ENCODE assay signal across 26 cellular contexts in the genomic region with DNA sequence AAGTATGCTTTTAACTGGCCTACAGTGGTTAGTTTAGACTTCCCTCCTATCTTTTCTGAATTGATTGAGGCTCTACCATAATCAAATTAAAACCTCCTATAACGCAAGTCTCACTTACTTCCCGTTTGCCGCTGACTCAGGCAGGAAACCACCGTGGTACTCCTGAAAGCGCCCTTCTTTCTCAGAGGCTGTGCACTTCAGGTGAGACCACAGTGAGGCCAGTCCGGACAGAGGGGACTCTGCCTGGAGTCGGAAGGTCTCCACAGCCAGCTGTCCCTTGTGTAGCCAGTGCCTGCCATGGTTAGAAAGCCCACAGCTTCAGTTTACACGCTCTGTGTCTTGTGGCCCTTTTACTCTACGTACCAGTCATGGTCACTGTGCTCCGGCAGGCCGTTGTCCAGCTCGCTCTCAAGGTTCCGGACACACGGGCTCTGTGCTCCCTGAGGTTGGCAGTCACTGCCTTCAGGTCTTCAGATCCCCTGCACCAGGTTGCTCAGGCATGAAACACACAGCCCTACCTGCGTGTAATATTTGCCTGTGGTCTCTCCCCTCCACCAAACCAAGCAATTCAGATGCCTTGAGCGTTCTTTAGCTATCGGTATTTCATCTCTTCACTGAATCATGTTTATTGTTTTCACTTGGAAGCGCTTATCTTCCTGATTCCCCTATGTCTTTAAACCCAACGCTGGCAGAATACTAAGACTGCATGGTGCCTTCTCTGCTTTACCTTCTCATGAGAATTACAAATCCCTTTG.
DNase-seq lines count a peak whose midpoint lies in the region; ATAC-seq and TF ChIP-seq lines count a peak whose summit lies in the region.
"Had no signal": no experiment of that assay in that cellular context is flagged by ENCODE, and none has a peak within 500 bp of the region (broad histone marks: within the 10 kb centered on the region; RNA-seq: fewer than 3 reads in every experiment).

No MANE protein-coding gene starts in this region.

- H3K27me3 ChIP-seq in MM.1S (replicated peaks; ENCODE audit: insufficient read depth, low read length) (no peaks in the 10 kb centered on the region), trophoblast cell (ENCODE audit: insufficient read depth, low read length) (no peaks in the 10 kb centered on the region)

- no peaks in the 10 kb centered on the region for H3K9me3 ChIP-seq in MM.1S (replicated peaks; ENCODE audit: insufficient read depth, low read length)
- H3K9me3 ChIP-seq in trophoblast cell (ENCODE audit: insufficient read depth, low read depth, low read length) = peaks cover 6% of the 10 kb centered on the region
- H3K9me3 ChIP-seq: HAP-1 had no signal

- no peak overlapping the region for H3K23ac ChIP-seq in trophoblast cell (ENCODE audit: low read length)

- no peak overlapping the region for H3K4me3 ChIP-seq in MM.1S (ENCODE audit: low read length)
- H3K4me3 ChIP-seq in trophoblast cell (ENCODE audit: low read depth, low read length) = no peak overlapping the region
- H3K4me3 ChIP-seq: A549, HAP-1 had no signal

- H3K27ac ChIP-seq in MM.1S (ENCODE audit: low read length) = peak overlapping the region; percentile 68; the same call in 1 of the 2 replicates
- H3K27ac ChIP-seq in trophoblast cell (ENCODE audit: low read depth, low read length) = no peak overlapping the region
- H3K27ac ChIP-seq: A549, C4-2B had no signal

- H3K4ac ChIP-seq in trophoblast cell (ENCODE audit: low read depth, low read length) = no peak overlapping the region

- peak overlapping the region; percentile 31 for H4K8ac ChIP-seq in trophoblast cell (ENCODE audit: low read depth, low read length)

- ATAC-seq in activated CD8-positive, alpha-beta T cell treated with anti-CD3 and anti-CD28 coated beads for 36 hours = peak; percentile 64
- ATAC-seq in activated CD8-positive, alpha-beta T cell treated with anti-CD3 and anti-CD28 coated beads, Interleukin-2, amount 10 ng/mL, durations not matched to agents 7 days and 5 days = no peak
- ATAC-seq in GM19467 (IDR thresholded peaks at IDR 0.05; ENCODE audit: unreplicated experiment) (no peak), GM18505 (IDR thresholded peaks at IDR 0.05; ENCODE audit: unreplicated experiment) (no peak)
- ATAC-seq: A549; activated CD4-positive, CD25-positive, alpha-beta regulatory T cell treated with anti-CD3 and anti-CD28 coated beads, Interleukin-2, amount 50 U/mL, for 24 hours; SK-N-SH treated with all-trans-retinoic acid at 6 μM for 48 hours had no signal

- H3K14ac ChIP-seq in trophoblast cell (ENCODE audit: low read length) = peak overlapping the region; percentile 52

- peaks cover 12% of the 10 kb centered on the region for H3K9me3 Mint-ChIP-seq in activated CD8-positive, alpha-beta T cell treated with anti-CD3 and anti-CD28 coated beads for 36 hours
- H3K9me3 Mint-ChIP-seq in activated CD8-positive, alpha-beta T cell treated with anti-CD3 and anti-CD28 coated beads, Interleukin-2, amount 10 ng/mL, durations not matched to agents 7 days and 5 days (ENCODE audit: insufficient read depth) = peaks cover 26% of the 10 kb centered on the region
- H3K9me3 Mint-ChIP-seq in activated naive CD8-positive, alpha-beta T cell treated with anti-CD3 and anti-CD28 coated beads for 36 hours = peaks cover 17% of the 10 kb centered on the region

- peak overlapping the region; percentile 16 for H3K18ac ChIP-seq in trophoblast cell (ENCODE audit: low read length)

- no peaks in the 10 kb centered on the region for H4K20me1 ChIP-seq in MM.1S (ENCODE audit: insufficient read depth, low read length)

- H3K4me3 Mint-ChIP-seq in activated CD8-positive, alpha-beta T cell treated with anti-CD3 and anti-CD28 coated beads for 36 hours = no peak overlapping the region
- no peak overlapping the region for H3K4me3 Mint-ChIP-seq in activated CD8-positive, alpha-beta T cell treated with anti-CD3 and anti-CD28 coated beads, Interleukin-2, amount 10 ng/mL, durations not matched to agents 7 days and 5 days
- no peak overlapping the region for H3K4me3 Mint-ChIP-seq in activated naive CD8-positive, alpha-beta T cell treated with anti-CD3 and anti-CD28 coated beads for 36 hours
- H3K4me3 Mint-ChIP-seq: memory B cell; natural killer cell treated with Interleukin-12 subunit alpha and Interleukin-12 subunit beta and Interleukin-15 and Interleukin-18, amount 100 ng/mL, for 72 hours had no signal

- H3F3A ChIP-seq in MM.1S (ENCODE audit: insufficient read depth, low read length) = no peaks in the 10 kb centered on the region

- peaks cover 7% of the 10 kb centered on the region for H3K79me1 ChIP-seq in trophoblast cell (ENCODE audit: low read length)

- POLR2A ChIA-PET in activated CD8-positive, alpha-beta T cell treated with anti-CD3 and anti-CD28 coated beads for 36 hours (lab: Charles Lee) = no interaction called here
- POLR2A ChIA-PET in activated CD8-positive, alpha-beta T cell treated with anti-CD3 and anti-CD28 coated beads, Interleukin-2, amount 10 ng/mL, durations not matched to agents 7 days and 5 days (lab: Charles Lee) = no interaction called here

- H3K4me2 ChIP-seq in MM.1S (ENCODE audit: low read depth, low read length) (peak overlapping the region; percentile 43), trophoblast cell (ENCODE audit: low read length) (no peak overlapping the region)
- H3K4me2 ChIP-seq: A549 had no signal

- in situ Hi-C loops in GM13977 (cut with MboI; ENCODE audit: low pct_unique_long_range_greater_than_20kb, low sequenced_read_pairs, unreplicated experiment) = no loop called here

- no CpG with 5 or more reads among the region's 19 CpGs for WGBS in trophoblast cell (ENCODE audit: extremely low coverage, insufficient coverage, insufficient read length)

- H3K27me3 Mint-ChIP-seq in activated CD8-positive, alpha-beta T cell treated with anti-CD3 and anti-CD28 coated beads for 36 hours = peaks cover 3% of the 10 kb centered on the region
- H3K27me3 Mint-ChIP-seq in activated CD8-positive, alpha-beta T cell treated with anti-CD3 and anti-CD28 coated beads, Interleukin-2, amount 10 ng/mL, durations not matched to agents 7 days and 5 days (ENCODE audit: low read depth) = no peaks in the 10 kb centered on the region
- peaks cover 17% of the 10 kb centered on the region for H3K27me3 Mint-ChIP-seq in activated naive CD8-positive, alpha-beta T cell treated with anti-CD3 and anti-CD28 coated beads for 36 hours

- H4K12ac ChIP-seq in trophoblast cell (ENCODE audit: low read depth, low read length) = peak overlapping the region; percentile 23

- H3K4me1 ChIP-seq in MM.1S (ENCODE audit: low read length) = 0 out of 2 replicates have a peak, but pooled peaks cover 4% of the 10 kb centered on the region
- peaks cover 8 to 9% of the 10 kb centered on the region in 2 experiments for H3K4me1 ChIP-seq in trophoblast cell (ENCODE audit: control insufficient read depth in 1 of 2, insufficient read depth in 2 of 2, low read length in 2 of 2)
- H3K4me1 ChIP-seq: A549, HAP-1 had no signal

- TF ChIP-seq CTCF in activated CD8-positive, alpha-beta T cell treated with anti-CD3 and anti-CD28 coated beads for 36 hours (IDR thresholded peaks at IDR 0.05) = no peak
- TF ChIP-seq CTCF in MM.1S (IDR thresholded peaks at IDR 0.05; ENCODE audit: low read length) = no peak
- TF ChIP-seq CTCF in GM13977 (IDR thresholded peaks at IDR 0.05; ENCODE audit: extremely low read depth, insufficient read depth, missing control alignments) = no peak

- peaks cover 6% of the 10 kb centered on the region for H3K4me1 Mint-ChIP-seq in activated CD8-positive, alpha-beta T cell treated with anti-CD3 and anti-CD28 coated beads for 36 hours (ENCODE audit: low read depth)
- peaks cover 10% of the 10 kb centered on the region for H3K4me1 Mint-ChIP-seq in activated CD8-positive, alpha-beta T cell treated with anti-CD3 and anti-CD28 coated beads, Interleukin-2, amount 10 ng/mL, durations not matched to agents 7 days and 5 days (ENCODE audit: low read depth)
- peaks cover 3% of the 10 kb centered on the region for H3K4me1 Mint-ChIP-seq in activated naive CD8-positive, alpha-beta T cell treated with anti-CD3 and anti-CD28 coated beads for 36 hours
- H3K4me1 Mint-ChIP-seq: memory B cell had no signal

- H3K9ac ChIP-seq in MM.1S (ENCODE audit: low read length) (no peak overlapping the region), trophoblast cell (ENCODE audit: low read length) (no peak overlapping the region)

- peaks cover 4% of the 10 kb centered on the region for H3K36me3 Mint-ChIP-seq in activated CD8-positive, alpha-beta T cell treated with anti-CD3 and anti-CD28 coated beads for 36 hours (ENCODE audit: low read depth)
- H3K36me3 Mint-ChIP-seq in activated CD8-positive, alpha-beta T cell treated with anti-CD3 and anti-CD28 coated beads, Interleukin-2, amount 10 ng/mL, durations not matched to agents 7 days and 5 days (ENCODE audit: low read depth) = no peaks in the 10 kb centered on the region
- peaks cover under 1% of the 10 kb centered on the region for H3K36me3 Mint-ChIP-seq in activated naive CD8-positive, alpha-beta T cell treated with anti-CD3 and anti-CD28 coated beads for 36 hours
- H3K36me3 Mint-ChIP-seq: memory B cell had no signal

- H4K91ac ChIP-seq in trophoblast cell (ENCODE audit: low read depth, low read length) = peak overlapping the region; percentile 74

- H3K36me3 ChIP-seq in MM.1S (replicated peaks; ENCODE audit: insufficient read depth, low read length) (no peaks in the 10 kb centered on the region), trophoblast cell (ENCODE audit: control insufficient read depth in 1 of 2, insufficient read depth in 2 of 2, low read length in 2 of 2) (no peaks in the 10 kb centered on the region)
- H3K36me3 ChIP-seq: HAP-1 had no signal

- intact Hi-C loops in activated CD8-positive, alpha-beta T cell treated with anti-CD3 and anti-CD28 coated beads for 36 hours (cut with micrococcal nuclease) = no loop called here

- peak overlapping the region; percentile 24 for H2BK5ac ChIP-seq in trophoblast cell (ENCODE audit: low read depth, low read length, poor library complexity)

- no peaks in the 10 kb centered on the region for H3K9me2 ChIP-seq in MM.1S (replicated peaks; ENCODE audit: insufficient read depth, low read length)

- DNase-seq in activated CD8-positive, alpha-beta T cell treated with anti-CD3 and anti-CD28 coated beads for 36 hours = peak; percentile 39
- no peak for DNase-seq in activated CD8-positive, alpha-beta T cell treated with anti-CD3 and anti-CD28 coated beads, Interleukin-2, amount 10 ng/mL, durations not matched to agents 7 days and 5 days
- DNase-seq in MM.1S (peak; percentile 55), trophoblast cell (peak in 1 of 2 donors; percentile 53), GM13977 (ENCODE audit: low spot score) (no peak)
- peak; percentile 8 for DNase-seq in activated naive CD8-positive, alpha-beta T cell treated with anti-CD3 and anti-CD28 coated beads for 36 hours
- DNase-seq: caudate nucleus; DMS 273 treated with DMSO at 0.1 percent for 48 hours; foreskin melanocyte; IMR-90; kidney; NCI-H2029; NCI-H446 treated with DMSO at 0.1 percent for 48 hours; NK-92 treated with Interleukin-12 subunit alpha and Interleukin-12 subunit beta, amount 100 ng/mL, for 24 hours; RPMI8226; T-helper 9 cell had no signal

- CTCF ChIA-PET in activated CD8-positive, alpha-beta T cell treated with anti-CD3 and anti-CD28 coated beads for 36 hours (lab: Charles Lee) = no interaction called here
- CTCF ChIA-PET in activated CD8-positive, alpha-beta T cell treated with anti-CD3 and anti-CD28 coated beads, Interleukin-2, amount 10 ng/mL, durations not matched to agents 7 days and 5 days (lab: Charles Lee) = no interaction called here

- peak overlapping the region; percentile 20 for H2AK5ac ChIP-seq in trophoblast cell (ENCODE audit: low read length)

- H3K79me2 ChIP-seq in MM.1S (ENCODE audit: low read length) = no peaks in the 10 kb centered on the region
- H3K79me2 ChIP-seq in trophoblast cell (ENCODE audit: control insufficient read depth, insufficient read depth, low read length, poor library complexity) = peaks cover 2% of the 10 kb centered on the region

- TF ChIP-seq POLR2A in GM18505 (IDR thresholded peaks at IDR 0.05; ENCODE audit: borderline replicate concordance, extremely low read depth, insufficient read depth, insufficient read length) = no peak

- no peak overlapping the region for H3K27ac Mint-ChIP-seq in activated CD8-positive, alpha-beta T cell treated with anti-CD3 and anti-CD28 coated beads for 36 hours
- no peak overlapping the region for H3K27ac Mint-ChIP-seq in activated CD8-positive, alpha-beta T cell treated with anti-CD3 and anti-CD28 coated beads, Interleukin-2, amount 10 ng/mL, durations not matched to agents 7 days and 5 days
- no peak overlapping the region for H3K27ac Mint-ChIP-seq in activated naive CD8-positive, alpha-beta T cell treated with anti-CD3 and anti-CD28 coated beads for 36 hours
- H3K27ac Mint-ChIP-seq: memory B cell; natural killer cell treated with Interleukin-12 subunit alpha and Interleukin-12 subunit beta and Interleukin-15 and Interleukin-18, amount 100 ng/mL, for 72 hours; progenitor cell of endocrine pancreas had no signal

- H2BK120ac ChIP-seq in trophoblast cell (ENCODE audit: insufficient read depth, low read length, poor library complexity) = peak overlapping the region; percentile 48

- H2AFZ ChIP-seq in MM.1S (ENCODE audit: low read length) (no peak overlapping the region), trophoblast cell (ENCODE audit: insufficient read depth, low read length, poor library complexity) (no peak overlapping the region)

- H2BK12ac ChIP-seq in trophoblast cell (ENCODE audit: low read length) = peak overlapping the region; percentile 42

Comparison
In these comparisons a context has a peak if more than half of its experiments do, and no peak if none do; other contexts are left out.
1. DNase-seq: peak in activated CD8-positive, alpha-beta T cell treated with anti-CD3 and anti-CD28 coated beads for 36 hours (single experiment), MM.1S (single experiment) and activated naive CD8-positive, alpha-beta T cell treated with anti-CD3 and anti-CD28 coated beads for 36 hours (single experiment); none in activated CD8-positive, alpha-beta T cell treated with anti-CD3 and anti-CD28 coated beads, Interleukin-2, amount 10 ng/mL, durations not matched to agents 7 days and 5 days (single experiment) and GM13977 (single experiment).